17 cellular contexts compared by ENCODE assay signal in genomic region chr12:116665666-116666304, GRCh38.
A peak's percentile ranks its signal among the peaks of the same experiment; 100 is the strongest.
DNase-seq lines count a peak whose midpoint lies in the region; ATAC-seq and TF ChIP-seq lines count a peak whose summit lies in the region.
"Had no signal": no experiment of that assay in that cellular context is flagged by ENCODE, and none has a peak within 500 bp of the region (broad histone marks: within the 10 kb centered on the region; RNA-seq: fewer than 3 reads in every experiment).

No MANE protein-coding gene starts in this region.

- H3K4me3 Mint-ChIP-seq in HFFc6 (no peak overlapping the region), nephron progenitor cell (peak overlapping the region; percentile 28)
- H3K4me3 Mint-ChIP-seq: CD4-positive, alpha-beta T cell; IgD-negative memory B cell had no signal

- no peak for TF ChIP-seq CTCF in BJ (IDR thresholded peaks at IDR 0.05; ENCODE audit: insufficient read depth, low read depth, low read length)
- TF ChIP-seq CTCF in HFFc6 (IDR thresholded peaks at IDR 0.05) = no peak
- TF ChIP-seq CTCF in foreskin fibroblast (IDR thresholded peaks at IDR 0.05; ENCODE audit: low read depth, low read length) = no peak
- no peak for TF ChIP-seq CTCF in nephron progenitor cell (IDR thresholded peaks at IDR 0.05)
- TF ChIP-seq CTCF in spleen (IDR thresholded peaks at IDR 0.05 in 8 of 11, conservative IDR thresholded peaks at IDR 0.05 in 3 of 11) = no peak

- H3K4me3 ChIP-seq in BJ (ENCODE audit: low read depth, low read length) = no peak overlapping the region
- H3K4me3 ChIP-seq in foreskin fibroblast (ENCODE audit: low read depth in 1 of 2, low read length in 2 of 2) = no peak overlapping the region
- no peak overlapping the region for H3K4me3 ChIP-seq in spleen
- H3K4me3 ChIP-seq: SJCRH30 had no signal

- no peak for TF ChIP-seq POLR2A in spleen (IDR thresholded peaks at IDR 0.05)

- H3K4me1 Mint-ChIP-seq in HFFc6 (ENCODE audit: low read depth) (peaks cover 22% of the 10 kb centered on the region), nephron progenitor cell (peaks cover 39% of the 10 kb centered on the region)

- H3K4me1 ChIP-seq in spleen = peaks cover 0 to 12% (median 9%) of the 10 kb centered on the region in 6 donors
- H3K4me1 ChIP-seq: SJCRH30 had no signal

- POLR2A ChIA-PET in BJ (lab: Charles Lee) = no interaction called here

- H3K9me3 ChIP-seq in spleen = no peaks in the 10 kb centered on the region
- H3K9me3 ChIP-seq: SJCRH30 had no signal

- CTCF ChIA-PET in BJ (lab: Yijun Ruan, JAX) = no interaction called here

- H3K9me3 Mint-ChIP-seq in HFFc6 (no peaks in the 10 kb centered on the region), nephron progenitor cell (no peaks in the 10 kb centered on the region)
- H3K9me3 Mint-ChIP-seq: CD4-positive, alpha-beta T cell had no signal

- intact Hi-C loops in spleen (cut with DNase I; ENCODE audit: low total_unique reads) = no loop called here

- 48 to 72% (median 62%) methylated on average over 15 of the region's 15 CpGs for WGBS in spleen, 5 donors

- no peak overlapping the region for H3K27ac ChIP-seq in spleen
- H3K27ac ChIP-seq: SJCRH30 had no signal

- H3K27ac Mint-ChIP-seq in HFFc6 (no peak overlapping the region), nephron progenitor cell (peak overlapping the region; percentile 35)
- H3K27ac Mint-ChIP-seq: CD4-positive, alpha-beta T cell; IgD-negative memory B cell had no signal

- H3K27me3 Mint-ChIP-seq in HFFc6 (ENCODE audit: insufficient read depth) (peaks cover 22% of the 10 kb centered on the region), nephron progenitor cell (ENCODE audit: low read depth, poor library complexity) (no peaks in the 10 kb centered on the region)

- H3K36me3 Mint-ChIP-seq in HFFc6 (ENCODE audit: low read depth) (no peaks in the 10 kb centered on the region), nephron progenitor cell (ENCODE audit: low read depth) (no peaks in the 10 kb centered on the region)

- peaks cover 1% of the 10 kb centered on the region; the same call in 1 of the 2 replicates for H3K27me3 ChIP-seq in BJ (ENCODE audit: control insufficient read depth, insufficient read depth, low read length)
- peaks cover 0 to 15% (median 0%) of the 10 kb centered on the region in 7 donors for H3K27me3 ChIP-seq in spleen (replicated peaks in 1 of 7)
- H3K27me3 ChIP-seq: SJCRH30 had no signal

- DNase-seq in BJ (ENCODE audit: low read depth) = peak; percentile 32
- peak; percentile 4 for DNase-seq in HFFc6
- DNase-seq in foreskin fibroblast = peak; percentile 26 to 61
- no peak for DNase-seq in nephron progenitor cell
- no peak for DNase-seq in activated CD4-positive, alpha-beta T cell treated with anti-CD3 and anti-CD28 coated beads, Interleukin-2, amount 50 U/mL, for 4 hours
- no peak for DNase-seq in spleen
- DNase-seq: CD4-positive, alpha-beta T cell; DMS79 treated with DMSO at 0.1 percent for 48 hours; GDM1; NCI-H1417; NCI-H2029; NCI-H2171 treated with DMSO at 0.1 percent for 48 hours; NCI-H510A treated with DMSO at 0.1 percent for 48 hours; SJCRH30 had no signal

- H3K36me3 ChIP-seq in BJ (ENCODE audit: control insufficient read depth, insufficient read depth, low read length) (no peaks in the 10 kb centered on the region), spleen (no peaks in the 10 kb centered on the region)
- H3K36me3 ChIP-seq: SJCRH30 had no signal

- ATAC-seq in GM18861 (IDR thresholded peaks at IDR 0.05; ENCODE audit: unreplicated experiment) (no peak), HG03045 (IDR thresholded peaks at IDR 0.05; ENCODE audit: unreplicated experiment) (no peak)

Comparison
In these comparisons a context has a peak if more than half of its experiments do, and no peak if none do; other contexts are left out.
1. DNase-seq: peak in BJ (single experiment), HFFc6 (single experiment) and foreskin fibroblast (2 of 2); none in nephron progenitor cell (single experiment), activated CD4-positive, alpha-beta T cell treated with anti-CD3 and anti-CD28 coated beads, Interleukin-2, amount 50 U/mL, for 4 hours (0 of 2) and spleen (single experiment).